Comparison of ENCODE assay signal across 12 cellular contexts in genomic region chr10:8035641-8036520, GRCh38. TPM values are rescaled to one million over a fixed set of nuclear protein-coding genes. Genes with fewer than 3 reads are reported as not detected.
A peak's percentile ranks its signal among the peaks of the same experiment; 100 is the strongest.
DNase-seq lines count a peak whose midpoint lies in the region; ATAC-seq lines count a peak whose summit lies in the region.
"Had no signal": no experiment of that assay in that cellular context is flagged by ENCODE, and none has a peak within 500 bp of the region (broad histone marks: within the 10 kb centered on the region; RNA-seq: fewer than 3 reads in every experiment).

No MANE protein-coding gene starts in this region.

- peaks cover 13% of the 10 kb centered on the region for H3K4me1 Mint-ChIP-seq in activated naive CD8-positive, alpha-beta T cell treated with anti-CD3 and anti-CD28 coated beads, Interleukin-2, amount 10 ng/mL, durations not matched to agents 7 days and 5 days

- H3K27ac Mint-ChIP-seq in activated naive CD8-positive, alpha-beta T cell treated with anti-CD3 and anti-CD28 coated beads, Interleukin-2, amount 10 ng/mL, durations not matched to agents 7 days and 5 days, result peak overlapping the region; percentile 58

- H3K36me3 Mint-ChIP-seq in activated naive CD8-positive, alpha-beta T cell treated with anti-CD3 and anti-CD28 coated beads, Interleukin-2, amount 10 ng/mL, durations not matched to agents 7 days and 5 days, result peaks cover 3% of the 10 kb centered on the region

- H3K4me3 Mint-ChIP-seq in activated naive CD8-positive, alpha-beta T cell treated with anti-CD3 and anti-CD28 coated beads, Interleukin-2, amount 10 ng/mL, durations not matched to agents 7 days and 5 days, result peak overlapping the region; percentile 35

- no peaks in the 10 kb centered on the region for H3K36me3 ChIP-seq in mesodermal cell (ENCODE audit: control insufficient read depth, insufficient read depth, low read length)
- H3K36me3 ChIP-seq: BLaER1 had no signal

- peak; percentile 9 for DNase-seq in stimulated activated CD4-positive, alpha-beta T cell treated with anti-CD3 and anti-CD28 coated beads, Interleukin-15, amount 100 ng/mL, for 24 hours
- DNase-seq in stimulated activated CD4-positive, alpha-beta T cell treated with anti-CD3 and anti-CD28 coated beads, Interleukin-4, amount 100 ng/mL, for 1 hour, result no peak
- DNase-seq in activated naive CD8-positive, alpha-beta T cell treated with anti-CD3 and anti-CD28 coated beads, Interleukin-2, amount 10 ng/mL, durations not matched to agents 7 days and 5 days, result peak; percentile 43
- DNase-seq in NAMALWA (ENCODE audit: low spot score) (no peak), T1000 (lab: John Stamatoyannopoulos, UW) (no peak), NOMO-1 treated with dmso at 0.1 percent for 144 hours (lab: John Stamatoyannopoulos, UW; ENCODE audit: unreplicated experiment) (no peak), hypothalamus (lab: John Stamatoyannopoulos, UW) (no peak)
- DNase-seq: activated effector memory CD4-positive, alpha-beta T cell treated with anti-CD3 and anti-CD28 coated beads, Interleukin-2, amount 50 U/mL, for 16 hours; NCI-H345 had no signal

- H3K9me3 Mint-ChIP-seq in activated naive CD8-positive, alpha-beta T cell treated with anti-CD3 and anti-CD28 coated beads, Interleukin-2, amount 10 ng/mL, durations not matched to agents 7 days and 5 days, result no peaks in the 10 kb centered on the region

- H3K27ac ChIP-seq in mesodermal cell (ENCODE audit: low read depth, low read length, severe bottlenecking), result no peak overlapping the region
- H3K27ac ChIP-seq: BLaER1 had no signal

- H3K4me1 ChIP-seq in mesodermal cell (ENCODE audit: control insufficient read depth, insufficient read depth, low read length, poor library complexity, severe bottlenecking), result peaks cover 12% of the 10 kb centered on the region
- H3K4me1 ChIP-seq: BLaER1 had no signal

- POLR2A ChIA-PET in activated naive CD8-positive, alpha-beta T cell treated with anti-CD3 and anti-CD28 coated beads, Interleukin-2, amount 10 ng/mL, durations not matched to agents 7 days and 5 days (lab: Charles Lee), result no interaction called here

- H3K27me3 Mint-ChIP-seq in activated naive CD8-positive, alpha-beta T cell treated with anti-CD3 and anti-CD28 coated beads, Interleukin-2, amount 10 ng/mL, durations not matched to agents 7 days and 5 days, result peaks cover 87% of the 10 kb centered on the region

- no peak for ATAC-seq in activated naive CD8-positive, alpha-beta T cell treated with anti-CD3 and anti-CD28 coated beads, Interleukin-2, amount 10 ng/mL, durations not matched to agents 7 days and 5 days (ENCODE audit: low read depth)

- peak overlapping the region; percentile 16 for H3K4me3 ChIP-seq in mesodermal cell (ENCODE audit: extremely low read depth, insufficient read depth, low read length, poor library complexity, severe bottlenecking)
- H3K4me3 ChIP-seq: BLaER1 had no signal

- H3K9me3 ChIP-seq in mesodermal cell (ENCODE audit: control insufficient read depth, low read length), result no peaks in the 10 kb centered on the region

- WGBS in mesodermal cell (ENCODE audit: insufficient coverage in 2 of 2), 2 experiments, result 0% methylated on average over 14 to 22 of the region's 47 CpGs

RNA-seq across cellular contexts. Expression of gene GATA3, which starts 18.6 kb away (rescaled TPM):
- 10 to 100 TPM; 48.3 to 49.1 TPM for total RNA-seq in activated naive CD8-positive, alpha-beta T cell treated with anti-CD3 and anti-CD28 coated beads, Interleukin-2, amount 10 ng/mL, durations not matched to agents 7 days and 5 days
- 41.5 TPM for polyA plus RNA-seq in mesodermal cell (2013, experiment 1 of 2)
- 28.9 TPM for polyA plus RNA-seq in mesodermal cell (2013, experiment 2 of 2)
- total RNA-seq: chondrocyte had no signal

Comparison
In these comparisons a context has a peak if more than half of its experiments do, and no peak if none do; other contexts are left out.
1. DNase-seq: peak in stimulated activated CD4-positive, alpha-beta T cell treated with anti-CD3 and anti-CD28 coated beads, Interleukin-15, amount 100 ng/mL, for 24 hours (single experiment) and activated naive CD8-positive, alpha-beta T cell treated with anti-CD3 and anti-CD28 coated beads, Interleukin-2, amount 10 ng/mL, durations not matched to agents 7 days and 5 days (single experiment); none in stimulated activated CD4-positive, alpha-beta T cell treated with anti-CD3 and anti-CD28 coated beads, Interleukin-4, amount 100 ng/mL, for 1 hour (single experiment), NAMALWA (single experiment), T1000 (single experiment), NOMO-1 treated with dmso at 0.1 percent for 144 hours (single experiment) and hypothalamus (0 of 51).